Comparison of ENCODE assay signal across 15 cellular contexts in the genomic region with DNA sequence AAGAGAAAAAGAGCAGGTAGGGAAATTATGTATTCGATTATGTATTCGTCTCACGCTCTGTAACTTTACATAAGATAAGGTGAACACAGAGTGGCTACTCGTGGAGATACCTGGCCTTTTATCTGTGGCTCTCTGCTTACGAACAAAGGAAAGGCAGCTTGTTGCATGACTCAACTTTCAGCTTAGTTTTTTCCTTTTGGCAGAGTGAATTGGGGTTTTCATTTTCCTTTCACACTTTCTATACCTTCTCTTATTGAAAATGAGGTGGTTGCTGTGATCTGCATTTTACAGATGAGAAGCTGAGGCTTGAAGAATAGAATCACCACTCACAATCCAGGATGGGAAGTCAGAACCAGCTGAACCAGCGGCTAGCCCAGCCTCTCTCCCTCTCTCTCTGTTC. TPM values are rescaled to one million over a fixed set of nuclear protein-coding genes. Genes with fewer than 3 reads are reported as not detected.
A peak's percentile ranks its signal among the peaks of the same experiment; 100 is the strongest.
DNase-seq lines count a peak whose midpoint lies in the region; ATAC-seq and TF ChIP-seq lines count a peak whose summit lies in the region.
"Had no signal": no experiment of that assay in that cellular context is flagged by ENCODE, and none has a peak within 500 bp of the region (broad histone marks: within the 10 kb centered on the region; RNA-seq: fewer than 3 reads in every experiment).

No MANE protein-coding gene starts in this region.

- CTCF ChIA-PET in HEK293 (lab: Yijun Ruan, JAX), result interaction anchor here (0.6 to 8.2 kb wide), 23 partner anchors 9 to 493 kb away, joined by 3 to 208 read pairs (median 3); partner anchors contain the start of gene CCN5

- in situ Hi-C loops in ACHN (cut with HindIII; ENCODE audit: low pct_ligation_motif_present, low pct_unique_long_range_greater_than_20kb, low sequenced_read_pairs), result no loop called here

- H4K91ac ChIP-seq in mesenchymal stem cell (ENCODE audit: low read length), result no peak overlapping the region

- H3K9me3 ChIP-seq in HEK293 (ENCODE audit: control insufficient read depth, insufficient read depth, low read depth, low read length), result no peaks in the 10 kb centered on the region
- H3K9me3 ChIP-seq in mesenchymal stem cell (ENCODE audit: control insufficient read depth, low read length), result no peaks in the 10 kb centered on the region
- H3K9me3 ChIP-seq: colonic mucosa, gastrocnemius medialis, right lobe of liver had no signal

- H3K4me3 ChIP-seq in HEK293 (ENCODE audit: low read depth, low read length) (no peak overlapping the region), mesenchymal stem cell (ENCODE audit: insufficient read depth in 1 of 2, low read depth in 1 of 2, low read length in 2 of 2) (no peak overlapping the region)
- H3K4me3 ChIP-seq: colonic mucosa, gastrocnemius medialis, right lobe of liver had no signal

- 69% methylated on average over 5 of the region's 6 CpGs for WGBS in mesenchymal stem cell

- H2BK120ac ChIP-seq in mesenchymal stem cell (ENCODE audit: low read depth, low read length), result no peak overlapping the region

- H3K4me1 ChIP-seq in HEK293 (ENCODE audit: control insufficient read depth, insufficient read depth, low read length) (peaks cover 7% of the 10 kb centered on the region), mesenchymal stem cell (ENCODE audit: control insufficient read depth, insufficient read depth, low read depth, low read length) (peaks cover 20% of the 10 kb centered on the region)
- H3K4me1 ChIP-seq: colonic mucosa had no signal

- H3K4ac ChIP-seq in mesenchymal stem cell (ENCODE audit: low read depth in 1 of 2, low read length in 2 of 2), result no peak overlapping the region

- H4K8ac ChIP-seq in mesenchymal stem cell (ENCODE audit: low read length), result no peak overlapping the region

- POLR2A ChIA-PET in HEK293 (lab: Yijun Ruan, JAX), result interaction anchor here (0.6 kb wide), 1 partner anchor 17 kb away, joined by 3 read pairs; the partner anchor contains the start of gene CCN5

- H2AFZ ChIP-seq in mesenchymal stem cell (ENCODE audit: low read depth, low read length), result no peak overlapping the region

- H3K23ac ChIP-seq in mesenchymal stem cell (ENCODE audit: low read length in 2 of 2), result no peak overlapping the region

- H3K36me3 ChIP-seq in HEK293 (ENCODE audit: control insufficient read depth in 2 of 2, insufficient read depth in 1 of 2, low read length in 2 of 2), result no peaks in the 10 kb centered on the region
- peaks cover 3 to 4% of the 10 kb centered on the region in 2 experiments for H3K36me3 ChIP-seq in mesenchymal stem cell (ENCODE audit: control insufficient read depth in 1 of 2, insufficient read depth in 2 of 2, low read depth in 1 of 2, low read length in 2 of 2)
- H3K36me3 ChIP-seq: colonic mucosa, gastrocnemius medialis, right lobe of liver had no signal

- TF ChIP-seq CTCF in HEK293 (tag by site-specific recombination; IDR thresholded peaks at IDR 0.05), result no peak

- peak overlapping the region; percentile 66 for H3K9ac ChIP-seq in mesenchymal stem cell (ENCODE audit: low read length)

- H2BK5ac ChIP-seq in mesenchymal stem cell (ENCODE audit: low read depth, low read length, poor library complexity, severe bottlenecking), result no peak overlapping the region

- H3K27me3 ChIP-seq in mesenchymal stem cell (ENCODE audit: control insufficient read depth in 1 of 2, insufficient read depth in 1 of 2, low read length in 2 of 2), result no peaks in the 10 kb centered on the region
- H3K27me3 ChIP-seq: colonic mucosa, gastrocnemius medialis, right lobe of liver had no signal

- no peak overlapping the region for H2BK12ac ChIP-seq in mesenchymal stem cell (ENCODE audit: low read length in 2 of 2)

- H3K14ac ChIP-seq in mesenchymal stem cell (ENCODE audit: low read length in 2 of 2), result no peak overlapping the region

- no peak overlapping the region for H3K4me2 ChIP-seq in mesenchymal stem cell (ENCODE audit: low read length, poor library complexity, severe bottlenecking)

- DNase-seq in ACHN, result peak; percentile 10
- peak; percentile 43 for DNase-seq in astrocyte of the hippocampus (ENCODE audit: low read depth, low spot score)
- DNase-seq in mesenchymal stem cell, result no peak
- no peak for DNase-seq in globus pallidus (ENCODE audit: low spot score)
- no peak for DNase-seq in iPS-NIHi11 (ENCODE audit: low spot score)
- DNase-seq in NCI-H2107 (lab: John Stamatoyannopoulos, UW), result no peak
- DNase-seq: AML-193, colonic mucosa, MM.1S, NCI-H1930, right lobe of liver had no signal

- no peak overlapping the region for H3K27ac ChIP-seq in HEK293 (ENCODE audit: extremely low read depth, low read depth, low read length)
- no peak overlapping the region for H3K27ac ChIP-seq in mesenchymal stem cell (ENCODE audit: low read length, poor library complexity, severe bottlenecking)
- H3K27ac ChIP-seq: colonic mucosa, right lobe of liver had no signal

- no peak overlapping the region for H2BK15ac ChIP-seq in mesenchymal stem cell (ENCODE audit: low read depth, poor library complexity, severe bottlenecking)

- H2AK5ac ChIP-seq in mesenchymal stem cell (ENCODE audit: low read length, severe bottlenecking), result no peak overlapping the region

- H3K18ac ChIP-seq in mesenchymal stem cell (ENCODE audit: low read depth in 1 of 2, low read length in 2 of 2), result no peak overlapping the region

- ATAC-seq in HG02938 (IDR thresholded peaks at IDR 0.05; ENCODE audit: unreplicated experiment), result no peak
- ATAC-seq: HepG2, right lobe of liver had no signal

- no peaks in the 10 kb centered on the region for H3K79me1 ChIP-seq in mesenchymal stem cell (replicated peaks; ENCODE audit: low read length, poor library complexity, severe bottlenecking)

TF ChIP-seq in HEK293, 187 proteins besides CTCF, POLR2A, EP300 and RAD21:
- peak; percentile 43; the same call in 1 of the 2 replicates for TF ChIP-seq ZNF366 (tag by site-specific recombination; conservative IDR thresholded peaks at IDR 0.05)
- TF ChIP-seq PRDM1 (tag by site-specific recombination; IDR thresholded peaks at IDR 0.05), result peak; percentile 93
- no peak for TF ChIP-seq ZNF747 (tag by site-specific recombination; IDR thresholded peaks at IDR 0.05)

RNA-seq across cellular contexts. Expression of gene KCNK15, which starts 13.3 kb away (rescaled TPM):
- not detected for polyA plus RNA-seq in mesenchymal stem cell (2013, experiment 1 of 2)
- not detected for polyA plus RNA-seq in mesenchymal stem cell (2013, experiment 2 of 2)

RNA-seq across cellular contexts. Expression of gene CCN5, which starts 17.2 kb away (rescaled TPM):
- polyA plus RNA-seq in mesenchymal stem cell (2013, experiment 1 of 2), result 0.10 TPM
- polyA plus RNA-seq in mesenchymal stem cell (2013, experiment 2 of 2), result 0.07 TPM

Comparison
In these comparisons a context has a peak if more than half of its experiments do, and no peak if none do; other contexts are left out.
1. DNase-seq: peak in ACHN (single experiment) and astrocyte of the hippocampus (single experiment); none in mesenchymal stem cell (single experiment), globus pallidus (single experiment), iPS-NIHi11 (single experiment) and NCI-H2107 (single experiment).